In genomic region chr6:42276008-42276890, GRCh38 we compare ENCODE assay signal across 12 cellular contexts. TPM values are rescaled to one million over a fixed set of nuclear protein-coding genes. Genes with fewer than 3 reads are reported as not detected.
DNase-seq lines count a peak whose midpoint lies in the region; ATAC-seq and FAIRE-seq lines count a peak whose summit lies in the region.
"Had no signal": no experiment of that assay in that cellular context is flagged by ENCODE, and none has a peak within 500 bp of the region (broad histone marks: within the 10 kb centered on the region; RNA-seq: fewer than 3 reads in every experiment).

No MANE protein-coding gene starts in this region.

- peak; percentile 10 for DNase-seq in MV-4-11 (lab: John Stamatoyannopoulos, UW)
- DNase-seq in central memory CD8-positive, alpha-beta T cell (ENCODE audit: low spot score in 2 of 2): no peak
- DNase-seq in immature natural killer cell: no peak
- DNase-seq in NCI-H2107 (lab: John Stamatoyannopoulos, UW): no peak
- no peak for DNase-seq in frontal cortex (ENCODE audit: low spot score in 2 of 2)
- DNase-seq: activated naive CD4-positive, alpha-beta T cell treated with anti-CD3 and anti-CD28 coated beads, Interleukin-2, amount 50 U/mL, for 16 hours; NCI-H1694 treated with DMSO at 0.1 percent for 48 hours; PC-9 had no signal

- H3K9ac ChIP-seq in stomach smooth muscle (ENCODE audit: low read length in 2 of 2): no peak overlapping the region

- ATAC-seq in central memory CD8-positive, alpha-beta T cell (replicated peaks; ENCODE audit: extremely low read depth, poor library complexity, severe bottlenecking): no peak
- ATAC-seq in GM19328 (IDR thresholded peaks at IDR 0.05; ENCODE audit: unreplicated experiment): no peak
- ATAC-seq: left colon had no signal

- H3K36me3 Mint-ChIP-seq in central memory CD8-positive, alpha-beta T cell (ENCODE audit: insufficient read depth): peaks cover 10% of the 10 kb centered on the region
- H3K36me3 Mint-ChIP-seq in immature natural killer cell: peaks cover 0 to 8% (median 5%) of the 10 kb centered on the region in 3 donors

- no peak for FAIRE-seq in frontal cortex (lab: Jason Lieb, UNC)
- FAIRE-seq: TTC549 had no signal

- no peak overlapping the region for H3K4me3 Mint-ChIP-seq in central memory CD8-positive, alpha-beta T cell
- H3K4me3 Mint-ChIP-seq in immature natural killer cell: peak overlapping the region in 1 of 5 donors; percentile 30

- H3K4me1 Mint-ChIP-seq in central memory CD8-positive, alpha-beta T cell: peaks cover 65% of the 10 kb centered on the region
- peaks cover 49 to 64% of the 10 kb centered on the region in 2 donors for H3K4me1 Mint-ChIP-seq in immature natural killer cell

- peak overlapping the region; percentile 81 for H3K27ac Mint-ChIP-seq in central memory CD8-positive, alpha-beta T cell (ENCODE audit: low read depth)
- H3K27ac Mint-ChIP-seq in immature natural killer cell: peak overlapping the region; percentile 73 to 94 (median 89)

- no peaks in the 10 kb centered on the region for H3K9me3 Mint-ChIP-seq in central memory CD8-positive, alpha-beta T cell
- no peaks in the 10 kb centered on the region for H3K9me3 Mint-ChIP-seq in immature natural killer cell

- H3K27me3 ChIP-seq in stomach smooth muscle (ENCODE audit: control insufficient read depth in 1 of 2, insufficient read depth in 2 of 2, low read length in 2 of 2): no peaks in the 10 kb centered on the region

- H3K4me1 ChIP-seq in stomach smooth muscle (ENCODE audit: control insufficient read depth, insufficient read depth, low read length): peaks cover 36% of the 10 kb centered on the region

- peak overlapping the region; percentile 24 for H3K27ac ChIP-seq in stomach smooth muscle (ENCODE audit: low read length)
- H3K27ac ChIP-seq: PC-9 had no signal

- H3K27me3 Mint-ChIP-seq in central memory CD8-positive, alpha-beta T cell: no peaks in the 10 kb centered on the region
- peaks cover 0 to 5% (median 5%) of the 10 kb centered on the region in 3 donors for H3K27me3 Mint-ChIP-seq in immature natural killer cell (ENCODE audit: low read depth in 3 of 3)

- no peaks in the 10 kb centered on the region for H3K36me3 ChIP-seq in stomach smooth muscle (ENCODE audit: control insufficient read depth in 2 of 2, insufficient read depth in 2 of 2, low read length in 2 of 2)

- H3K4me3 ChIP-seq in stomach smooth muscle (ENCODE audit: low read length in 2 of 2): no peak overlapping the region
- H3K4me3 ChIP-seq: PC-9 had no signal

- no peaks in the 10 kb centered on the region for H3K9me3 ChIP-seq in stomach smooth muscle (ENCODE audit: control insufficient read depth in 2 of 2, low read length in 2 of 2)

RNA-seq across cellular contexts. Expression of gene MRPS10, which starts 58.6 kb away (rescaled TPM):
- 10 to 100 TPM; 44.7 to 52.5 (median 46.7) TPM for polyA plus RNA-seq in immature natural killer cell
- 51.4 TPM for total RNA-seq in frontal cortex
